23 cellular contexts compared by ENCODE assay signal in the genomic region with DNA sequence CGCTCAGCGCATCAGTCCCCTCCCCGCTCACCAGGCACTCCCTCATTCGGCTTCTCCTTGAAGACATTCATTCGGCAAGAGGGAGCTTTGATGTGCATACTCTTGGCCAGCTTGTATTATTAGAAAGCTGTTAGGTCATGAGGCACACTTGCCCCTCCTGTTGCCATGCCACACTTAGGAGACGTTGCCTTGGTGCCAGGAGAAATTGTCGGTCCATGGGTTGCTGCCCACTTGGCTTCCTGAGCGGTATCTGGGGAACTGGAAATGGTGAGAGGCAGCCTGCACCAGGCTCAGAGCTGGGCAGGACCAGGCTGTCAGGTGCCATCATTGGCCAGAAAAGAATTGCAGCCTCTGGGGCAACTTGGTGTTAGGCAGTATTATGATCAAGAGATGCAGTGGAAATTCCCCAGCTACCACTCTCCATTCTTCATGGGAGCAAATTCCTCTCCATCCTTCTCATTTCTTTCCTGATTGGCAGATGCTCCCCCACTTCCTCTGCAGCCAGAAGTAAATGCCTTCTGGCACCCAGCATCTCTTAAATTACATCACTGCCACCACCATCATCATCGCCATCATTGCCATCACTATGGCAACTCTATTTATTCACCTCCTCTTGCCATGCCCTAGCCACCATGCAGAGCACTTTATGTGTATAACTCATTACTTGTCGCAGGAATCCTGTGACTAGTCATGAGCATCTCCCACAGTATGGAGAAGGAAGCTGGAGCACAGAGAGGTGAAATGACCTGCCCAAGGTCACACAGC. TPM values are rescaled to one million over a fixed set of nuclear protein-coding genes. Genes with fewer than 3 reads are reported as not detected.
DNase-seq lines count a peak whose midpoint lies in the region; ATAC-seq and TF ChIP-seq lines count a peak whose summit lies in the region.
"Had no signal": no experiment of that assay in that cellular context is flagged by ENCODE, and none has a peak within 500 bp of the region (broad histone marks: within the 10 kb centered on the region; RNA-seq: fewer than 3 reads in every experiment).

No MANE protein-coding gene starts in this region.

- H4K20me1 ChIP-seq in BLaER1: no peaks in the 10 kb centered on the region

- peaks cover 33% of the 10 kb centered on the region for H3K27me3 ChIP-seq in BLaER1
- H3K27me3 ChIP-seq in H7 (ENCODE audit: control insufficient read depth, insufficient read depth, low read length): peaks cover 6% of the 10 kb centered on the region; the same call in 1 of the 2 replicates

- H3K9ac ChIP-seq in BLaER1: no peak overlapping the region

- intact Hi-C loops in dendritic cell treated with granulocyte-macrophage colony-stimulating factor and Interleukin-4, amounts not matched to agents 40 ng/mL and 50 ng/mL, for 4 days (cut with micrococcal nuclease): no loop called here
- intact Hi-C loops in activated CD4-positive, alpha-beta T cell treated with anti-CD3 and anti-CD28 coated beads, Interleukin-2, amount 10 ng/mL, durations not matched to agents 24 days and 14 days (cut with micrococcal nuclease): no loop called here
- intact Hi-C loops in sciatic nerve (cut with DNase I): no loop called here

- H3K4me2 ChIP-seq in BLaER1: peak overlapping the region; percentile 48
- H3K4me2 ChIP-seq: GM23338 had no signal

- no peaks in the 10 kb centered on the region for H3K9me3 Mint-ChIP-seq in dendritic cell treated with granulocyte-macrophage colony-stimulating factor and Interleukin-4, amounts not matched to agents 40 ng/mL and 50 ng/mL, for 4 days
- no peaks in the 10 kb centered on the region for H3K9me3 Mint-ChIP-seq in neural crest cell
- no peaks in the 10 kb centered on the region for H3K9me3 Mint-ChIP-seq in activated CD4-positive, alpha-beta T cell treated with anti-CD3 and anti-CD28 coated beads, Interleukin-2, amount 10 ng/mL, durations not matched to agents 24 days and 14 days
- H3K9me3 Mint-ChIP-seq: activated naive CD4-positive, alpha-beta T cell treated with anti-CD3 and anti-CD28 coated beads, Interleukin-2, amount 50 U/mL, for 72 hours; CD8-positive, alpha-beta T cell; GM23338 had no signal

- no peak overlapping the region for H3K27ac ChIP-seq in BLaER1
- H3K27ac ChIP-seq: breast epithelium, upper lobe of right lung had no signal

- no peaks in the 10 kb centered on the region for H3K36me3 Mint-ChIP-seq in dendritic cell treated with granulocyte-macrophage colony-stimulating factor and Interleukin-4, amounts not matched to agents 40 ng/mL and 50 ng/mL, for 4 days (ENCODE audit: low read depth)
- no peaks in the 10 kb centered on the region for H3K36me3 Mint-ChIP-seq in neural crest cell (ENCODE audit: low read depth)
- H3K36me3 Mint-ChIP-seq in activated CD4-positive, alpha-beta T cell treated with anti-CD3 and anti-CD28 coated beads, Interleukin-2, amount 10 ng/mL, durations not matched to agents 24 days and 14 days (ENCODE audit: low read depth): no peaks in the 10 kb centered on the region
- H3K36me3 Mint-ChIP-seq: activated naive CD4-positive, alpha-beta T cell treated with anti-CD3 and anti-CD28 coated beads, Interleukin-2, amount 50 U/mL, for 72 hours; CD8-positive, alpha-beta T cell had no signal

- TF ChIP-seq CTCF in neural crest cell (conservative IDR thresholded peaks at IDR 0.05): no peak

- no peaks in the 10 kb centered on the region for H3K9me3 ChIP-seq in BLaER1
- H3K9me3 ChIP-seq: breast epithelium, upper lobe of right lung had no signal

- DNase-seq in NCI-H69 (lab: John Stamatoyannopoulos, UW) (peak; percentile 39), neural crest cell (ENCODE audit: low read depth, low spot score) (no peak), H7 (no peak), sciatic nerve (ENCODE audit: low spot score) (no peak)
- DNase-seq in activated CD4-positive, alpha-beta T cell treated with anti-CD3 and anti-CD28 coated beads, Interleukin-2, amount 10 ng/mL, durations not matched to agents 24 days and 14 days: no peak
- DNase-seq: activated CD4-positive, alpha-beta T cell treated with anti-CD3 and anti-CD28 coated beads, Interleukin-2, amount 50 U/mL, for 4 hours; activated T-cell treated with anti-CD3 and anti-CD28 coated beads for 4 hours; CD8-positive, alpha-beta T cell; DMS79; effector memory CD4-positive, alpha-beta T cell; NCI-H446 treated with DMSO at 0.1 percent for 48 hours; stimulated activated CD4-positive, alpha-beta T cell treated with anti-CD3 and anti-CD28 coated beads, Interleukin-1b, Interleukin-23, amount 100 ng/mL, for 48 hours; stimulated activated naive CD8-positive, alpha-beta T cell treated with anti-CD3 and anti-CD28 coated beads, Interleukin-15, Interleukin-2, amounts not matched to agents 100 U/mL and 50 U/mL, for 24 hours; upper lobe of right lung had no signal

- peaks cover 45% of the 10 kb centered on the region for H3K4me1 ChIP-seq in BLaER1
- H3K4me1 ChIP-seq: breast epithelium had no signal

- no peak overlapping the region for H3K4me3 ChIP-seq in BLaER1
- H3K4me3 ChIP-seq in H7 (ENCODE audit: insufficient read depth, low read depth, low read length): no peak overlapping the region
- H3K4me3 ChIP-seq: breast epithelium, GM23338, upper lobe of right lung had no signal

- peak overlapping the region; percentile 38 for H3K27ac Mint-ChIP-seq in dendritic cell treated with granulocyte-macrophage colony-stimulating factor and Interleukin-4, amounts not matched to agents 40 ng/mL and 50 ng/mL, for 4 days
- no peak overlapping the region for H3K27ac Mint-ChIP-seq in neural crest cell (ENCODE audit: unreplicated experiment)
- no peak overlapping the region for H3K27ac Mint-ChIP-seq in activated CD4-positive, alpha-beta T cell treated with anti-CD3 and anti-CD28 coated beads, Interleukin-2, amount 10 ng/mL, durations not matched to agents 24 days and 14 days
- H3K27ac Mint-ChIP-seq: activated naive CD4-positive, alpha-beta T cell treated with anti-CD3 and anti-CD28 coated beads, Interleukin-2, amount 50 U/mL, for 72 hours; CD8-positive, alpha-beta T cell; GM23338 had no signal

- H3K27me3 Mint-ChIP-seq in dendritic cell treated with granulocyte-macrophage colony-stimulating factor and Interleukin-4, amounts not matched to agents 40 ng/mL and 50 ng/mL, for 4 days: peaks cover 24% of the 10 kb centered on the region
- H3K27me3 Mint-ChIP-seq in neural crest cell (ENCODE audit: low read depth): peaks cover 27% of the 10 kb centered on the region
- peaks cover 40% of the 10 kb centered on the region for H3K27me3 Mint-ChIP-seq in activated CD4-positive, alpha-beta T cell treated with anti-CD3 and anti-CD28 coated beads, Interleukin-2, amount 10 ng/mL, durations not matched to agents 24 days and 14 days

- H3K4me1 Mint-ChIP-seq in dendritic cell treated with granulocyte-macrophage colony-stimulating factor and Interleukin-4, amounts not matched to agents 40 ng/mL and 50 ng/mL, for 4 days (ENCODE audit: low read depth): peaks cover 61% of the 10 kb centered on the region
- H3K4me1 Mint-ChIP-seq in neural crest cell: peaks cover 31% of the 10 kb centered on the region
- H3K4me1 Mint-ChIP-seq in activated CD4-positive, alpha-beta T cell treated with anti-CD3 and anti-CD28 coated beads, Interleukin-2, amount 10 ng/mL, durations not matched to agents 24 days and 14 days: peaks cover 8% of the 10 kb centered on the region

- H3K4me3 Mint-ChIP-seq in dendritic cell treated with granulocyte-macrophage colony-stimulating factor and Interleukin-4, amounts not matched to agents 40 ng/mL and 50 ng/mL, for 4 days: no peak overlapping the region
- H3K4me3 Mint-ChIP-seq in neural crest cell: peak overlapping the region; percentile 45
- H3K4me3 Mint-ChIP-seq in activated CD4-positive, alpha-beta T cell treated with anti-CD3 and anti-CD28 coated beads, Interleukin-2, amount 10 ng/mL, durations not matched to agents 24 days and 14 days: no peak overlapping the region
- H3K4me3 Mint-ChIP-seq: CD8-positive, alpha-beta T cell; GM23338 had no signal

- H3K36me3 ChIP-seq in BLaER1: no peaks in the 10 kb centered on the region
- H3K36me3 ChIP-seq in H7 (replicated peaks; ENCODE audit: control insufficient read depth, insufficient read depth, low read length): no peaks in the 10 kb centered on the region
- H3K36me3 ChIP-seq: breast epithelium, upper lobe of right lung had no signal

- ATAC-seq in HG03097 (IDR thresholded peaks at IDR 0.05; ENCODE audit: low FRiP score, unreplicated experiment): no peak
- no peak for ATAC-seq in sciatic nerve
- ATAC-seq: activated naive CD4-positive, alpha-beta T cell treated with anti-CD3 and anti-CD28 coated beads, Interleukin-2, amount 50 U/mL, for 72 hours; CD8-positive, alpha-beta T cell; GM23338; HepG2; stimulated activated naive CD8-positive, alpha-beta T cell treated with anti-CD3 and anti-CD28 coated beads, Interleukin-15, Interleukin-2, amounts not matched to agents 100 U/mL and 50 U/mL, for 24 hours; upper lobe of right lung had no signal

RNA-seq across cellular contexts. Expression of gene CABP1, which starts 12.4 kb away (rescaled TPM):
- total RNA-seq in neural crest cell (1.1 and 1.2 TPM in 2 replicates), sciatic nerve (2.3 TPM)
- total RNA-seq in H7 (2014; rRNA removed; shearing (Covaris generic)): 4.4 and 6.0 TPM in 2 replicates
- total RNA-seq in activated CD4-positive, alpha-beta T cell treated with anti-CD3 and anti-CD28 coated beads, Interleukin-2, amount 10 ng/mL, durations not matched to agents 24 days and 14 days: 0.16 and 0.17 TPM in 2 replicates
- total RNA-seq: CD8-positive, alpha-beta T cell; HepG2; kidney epithelial cell; mononuclear cell had no signal

RNA-seq across cellular contexts. Expression of gene MLEC, which starts 34.1 kb away (rescaled TPM):
- 165 and 167 TPM in 2 replicates for total RNA-seq in neural crest cell
- 142 and 181 TPM in 2 replicates for total RNA-seq in H7 (2014; rRNA removed; shearing (Covaris generic))
- total RNA-seq in activated CD4-positive, alpha-beta T cell treated with anti-CD3 and anti-CD28 coated beads, Interleukin-2, amount 10 ng/mL, durations not matched to agents 24 days and 14 days: 131 and 149 TPM in 2 replicates
- 86.9 TPM for total RNA-seq in sciatic nerve

RNA-seq across cellular contexts. Expression of gene UNC119B, which starts 57.4 kb away (rescaled TPM):
- total RNA-seq in neural crest cell (79.7 and 80.0 TPM in 2 replicates), sciatic nerve (22.9 TPM)
- total RNA-seq in H7 (2014; rRNA removed; shearing (Covaris generic)): 15.8 and 26.4 TPM in 2 replicates
- total RNA-seq in activated CD4-positive, alpha-beta T cell treated with anti-CD3 and anti-CD28 coated beads, Interleukin-2, amount 10 ng/mL, durations not matched to agents 24 days and 14 days: 25.5 and 26.2 TPM in 2 replicates
